8 cellular contexts compared by ENCODE assay signal in the genomic region with DNA sequence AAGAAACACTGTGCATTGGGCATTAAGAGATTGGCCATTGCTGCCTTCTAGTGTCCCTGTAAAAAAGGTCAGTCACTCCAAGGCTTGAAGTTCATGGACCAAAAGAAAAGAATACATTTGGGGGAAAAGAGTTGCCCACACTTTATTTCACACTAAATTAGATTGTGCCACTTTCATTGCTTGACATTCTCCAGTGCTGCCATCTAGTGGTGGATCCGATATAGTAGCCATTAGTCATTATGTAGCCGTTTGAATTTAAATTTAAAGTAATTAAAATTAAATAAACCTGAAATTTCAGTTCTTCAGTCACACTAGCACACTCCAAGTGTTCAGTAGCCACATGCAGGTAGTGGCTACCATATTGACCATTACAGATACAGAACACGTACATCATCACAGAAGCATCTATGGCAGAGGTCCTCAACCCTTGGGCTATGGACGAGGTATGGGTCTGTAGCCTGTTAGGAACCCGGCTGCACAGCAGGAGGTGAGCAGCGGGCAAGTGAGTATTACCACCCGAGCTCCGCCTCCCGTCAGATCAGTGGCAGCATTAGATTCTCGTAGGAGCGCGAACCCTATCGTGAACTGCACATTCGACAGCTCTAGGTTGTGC. TPM values are rescaled to one million over a fixed set of nuclear protein-coding genes. Genes with fewer than 3 reads are reported as not detected.
DNase-seq lines count a peak whose midpoint lies in the region; ATAC-seq, FAIRE-seq and TF ChIP-seq lines count a peak whose summit lies in the region.

No MANE protein-coding gene starts in this region.

- no peak overlapping the region for H3K27ac Mint-ChIP-seq in activated CD4-positive, alpha-beta T cell treated with anti-CD3 and anti-CD28 coated beads for 36 hours
- no peak overlapping the region for H3K27ac Mint-ChIP-seq in activated T-helper 2 cell treated with anti-CD3 and anti-CD28 coated beads, Interferon-gamma antibody, Interleukin-2, Interleukin-4, amounts not matched to agents 10 μg/mL and 5 μg/mL and 100 μg/mL, durations not matched to agents 14 hours and 24 hours and 36 hours

- H3K27me3 ChIP-seq in KMS-11 (ENCODE audit: insufficient read depth, low read depth) (no peaks in the 10 kb centered on the region), small intestine (ENCODE audit: control insufficient read depth in 2 of 2, insufficient read depth in 2 of 2, low read length in 2 of 2) (no peaks in the 10 kb centered on the region)

- H3K4me1 Mint-ChIP-seq in activated CD4-positive, alpha-beta T cell treated with anti-CD3 and anti-CD28 coated beads for 36 hours: no peaks in the 10 kb centered on the region
- H3K4me1 Mint-ChIP-seq in activated T-helper 2 cell treated with anti-CD3 and anti-CD28 coated beads, Interferon-gamma antibody, Interleukin-2, Interleukin-4, amounts not matched to agents 10 μg/mL and 5 μg/mL and 100 μg/mL, durations not matched to agents 14 hours and 24 hours and 36 hours (ENCODE audit: low read depth): no peaks in the 10 kb centered on the region

- no peak overlapping the region for H3K4me2 ChIP-seq in KMS-11

- FAIRE-seq in frontal cortex (lab: Jason Lieb, UNC) (peak; percentile 74), small intestine (lab: Jason Lieb, UNC) (no peak)

- no peaks in the 10 kb centered on the region for H3K36me3 ChIP-seq in KMS-11 (ENCODE audit: insufficient read depth)
- H3K36me3 ChIP-seq in small intestine (ENCODE audit: control insufficient read depth in 2 of 2, insufficient read depth in 2 of 2, low read length in 2 of 2): no peaks in the 10 kb centered on the region

- H3K27ac ChIP-seq in KMS-11 (no peak overlapping the region), small intestine (ENCODE audit: low read depth in 1 of 2, low read length in 1 of 2) (no peak overlapping the region)

- H3K4me3 Mint-ChIP-seq in activated CD4-positive, alpha-beta T cell treated with anti-CD3 and anti-CD28 coated beads for 36 hours: no peak overlapping the region
- H3K4me3 Mint-ChIP-seq in activated T-helper 2 cell treated with anti-CD3 and anti-CD28 coated beads, Interferon-gamma antibody, Interleukin-2, Interleukin-4, amounts not matched to agents 10 μg/mL and 5 μg/mL and 100 μg/mL, durations not matched to agents 14 hours and 24 hours and 36 hours (ENCODE audit: low read depth): no peak overlapping the region

- intact Hi-C loops in activated CD4-positive, alpha-beta T cell treated with anti-CD3 and anti-CD28 coated beads for 36 hours (cut with DNase I, micrococcal nuclease): no loop called here
- intact Hi-C loops in activated T-helper 2 cell treated with anti-CD3 and anti-CD28 coated beads, Interferon-gamma antibody, Interleukin-2, Interleukin-4, amounts not matched to agents 10 μg/mL and 5 μg/mL and 100 μg/mL, durations not matched to agents 14 hours and 24 hours and 36 hours (cut with micrococcal nuclease): no loop called here

- DNase-seq in NCI-H345 (lab: John Stamatoyannopoulos, UW) (peak; percentile 37), NCI-H345 treated with DMSO at 0.1 percent for 48 hours (lab: John Stamatoyannopoulos, UW; ENCODE audit: unreplicated experiment) (no peak), frontal cortex (ENCODE audit: low spot score in 2 of 2) (peak in 1 of 2 donors; percentile 47), small intestine (peak; percentile 24)
- peak; percentile 58 for DNase-seq in activated CD4-positive, alpha-beta T cell treated with anti-CD3 and anti-CD28 coated beads for 36 hours
- DNase-seq in activated T-helper 2 cell treated with anti-CD3 and anti-CD28 coated beads, Interferon-gamma antibody, Interleukin-2, Interleukin-4, amounts not matched to agents 10 μg/mL and 5 μg/mL and 100 μg/mL, durations not matched to agents 14 hours and 24 hours and 36 hours (ENCODE audit: low spot score): no peak

- no peaks in the 10 kb centered on the region for H3K79me2 ChIP-seq in KMS-11 (ENCODE audit: insufficient read depth, low read depth)

- H3K36me3 Mint-ChIP-seq in activated CD4-positive, alpha-beta T cell treated with anti-CD3 and anti-CD28 coated beads for 36 hours (ENCODE audit: low read depth): no peaks in the 10 kb centered on the region
- no peaks in the 10 kb centered on the region for H3K36me3 Mint-ChIP-seq in activated T-helper 2 cell treated with anti-CD3 and anti-CD28 coated beads, Interferon-gamma antibody, Interleukin-2, Interleukin-4, amounts not matched to agents 10 μg/mL and 5 μg/mL and 100 μg/mL, durations not matched to agents 14 hours and 24 hours and 36 hours (ENCODE audit: low read depth)

- POLR2A ChIA-PET in activated CD4-positive, alpha-beta T cell treated with anti-CD3 and anti-CD28 coated beads for 36 hours (lab: Charles Lee): no interaction called here

- no peak overlapping the region for H2AFZ ChIP-seq in KMS-11 (ENCODE audit: low read depth)

- no peak overlapping the region for H3K9ac ChIP-seq in KMS-11

- no peak overlapping the region for H3K4me3 ChIP-seq in KMS-11 (IDR thresholded peaks at IDR 0.05; ENCODE audit: insufficient read depth, low read depth, low read length)
- H3K4me3 ChIP-seq in small intestine (ENCODE audit: low read depth in 1 of 2, low read length in 2 of 2): no peak overlapping the region

- H3K27me3 Mint-ChIP-seq in activated CD4-positive, alpha-beta T cell treated with anti-CD3 and anti-CD28 coated beads for 36 hours: peaks cover 30% of the 10 kb centered on the region
- H3K27me3 Mint-ChIP-seq in activated T-helper 2 cell treated with anti-CD3 and anti-CD28 coated beads, Interferon-gamma antibody, Interleukin-2, Interleukin-4, amounts not matched to agents 10 μg/mL and 5 μg/mL and 100 μg/mL, durations not matched to agents 14 hours and 24 hours and 36 hours (ENCODE audit: low read depth): peaks cover 3% of the 10 kb centered on the region

- H3K4me1 ChIP-seq in KMS-11 (ENCODE audit: low read depth, poor library complexity, severe bottlenecking) (no peaks in the 10 kb centered on the region), small intestine (ENCODE audit: control insufficient read depth in 2 of 2, insufficient read depth in 1 of 2, low read depth in 1 of 2, low read length in 1 of 2) (no peaks in the 10 kb centered on the region)

- peak; percentile 84 for TF ChIP-seq CTCF in KMS-11 (conservative IDR thresholded peaks at IDR 0.05; ENCODE audit: low read depth, low read length)

- CTCF ChIA-PET in activated CD4-positive, alpha-beta T cell treated with anti-CD3 and anti-CD28 coated beads for 36 hours (lab: Charles Lee): interaction anchor here (0.7 to 2.8 kb wide), 12 partner anchors 9 to 70 kb away, joined by 3 to 27 read pairs (median 6); a partner anchor contains a TSS

- H4K20me1 ChIP-seq in KMS-11 (ENCODE audit: insufficient read depth): no peaks in the 10 kb centered on the region

- no peak for ATAC-seq in activated CD4-positive, alpha-beta T cell treated with anti-CD3 and anti-CD28 coated beads for 36 hours
- ATAC-seq in GM19328 (IDR thresholded peaks at IDR 0.05; ENCODE audit: unreplicated experiment): no peak

- no peaks in the 10 kb centered on the region for H3K9me3 Mint-ChIP-seq in activated CD4-positive, alpha-beta T cell treated with anti-CD3 and anti-CD28 coated beads for 36 hours (ENCODE audit: low read depth)
- H3K9me3 Mint-ChIP-seq in activated T-helper 2 cell treated with anti-CD3 and anti-CD28 coated beads, Interferon-gamma antibody, Interleukin-2, Interleukin-4, amounts not matched to agents 10 μg/mL and 5 μg/mL and 100 μg/mL, durations not matched to agents 14 hours and 24 hours and 36 hours: no peaks in the 10 kb centered on the region

- H3K9me3 ChIP-seq in small intestine (ENCODE audit: control insufficient read depth, low read depth): no peaks in the 10 kb centered on the region

- WGBS in small intestine, 3 donors: 58 to 67% (median 67%) methylated on average over 14 of the region's 14 CpGs

RNA-seq across cellular contexts. Expression of a gene that starts 21.9 kb away (rescaled TPM):
- not detected for total RNA-seq in activated CD4-positive, alpha-beta T cell treated with anti-CD3 and anti-CD28 coated beads for 36 hours
- 6.1 TPM for total RNA-seq in frontal cortex
- 10 to 100 TPM in 1 of 3 donors, under 1 TPM in 2; 0.45 to 28.8 (median 0.81) TPM for polyA plus RNA-seq in small intestine
- total RNA-seq in activated T-helper 2 cell treated with anti-CD3 and anti-CD28 coated beads, Interferon-gamma antibody, Interleukin-2, Interleukin-4, amounts not matched to agents 10 μg/mL and 5 μg/mL and 100 μg/mL, durations not matched to agents 14 hours and 24 hours and 36 hours: not detected in 2 replicates

Comparison
In these comparisons a context has a peak if more than half of its experiments do, and no peak if none do; other contexts are left out.
1. DNase-seq: peak in NCI-H345 (single experiment), activated CD4-positive, alpha-beta T cell treated with anti-CD3 and anti-CD28 coated beads for 36 hours (single experiment) and small intestine (single experiment); none in NCI-H345 treated with DMSO at 0.1 percent for 48 hours (single experiment) and activated T-helper 2 cell treated with anti-CD3 and anti-CD28 coated beads, Interferon-gamma antibody, Interleukin-2, Interleukin-4, amounts not matched to agents 10 μg/mL and 5 μg/mL and 100 μg/mL, durations not matched to agents 14 hours and 24 hours and 36 hours (single experiment).